Comparison of ENCODE assay signal across 14 cellular contexts in the genomic region with DNA sequence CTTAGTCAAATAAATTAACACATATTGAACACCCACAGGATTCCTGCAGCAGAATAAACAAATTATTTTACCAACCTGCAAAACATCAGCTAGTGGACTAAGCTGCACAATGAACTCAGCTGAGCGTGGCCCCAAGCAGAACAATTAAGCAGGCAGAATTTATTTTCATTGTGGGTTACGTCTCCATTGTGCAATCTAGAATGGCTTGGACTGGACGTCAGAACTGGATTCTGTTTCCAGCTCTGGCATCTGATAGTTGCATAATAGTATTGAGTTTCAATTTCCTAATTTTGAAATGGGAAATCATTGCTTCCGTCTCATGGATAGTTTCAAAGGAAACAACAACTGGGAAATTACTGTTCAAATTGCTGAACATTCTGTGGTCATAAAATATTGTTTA. TPM values are rescaled to one million over a fixed set of nuclear protein-coding genes. Genes with fewer than 3 reads are reported as not detected.
DNase-seq lines count a peak whose midpoint lies in the region; ATAC-seq and TF ChIP-seq lines count a peak whose summit lies in the region.
"Had no signal": no experiment of that assay in that cellular context is flagged by ENCODE, and none has a peak within 500 bp of the region (broad histone marks: within the 10 kb centered on the region; RNA-seq: fewer than 3 reads in every experiment).

No MANE protein-coding gene starts in this region.

- no peaks in the 10 kb centered on the region for H3K4me1 ChIP-seq in right atrium auricular region
- peaks cover 9% of the 10 kb centered on the region for H3K4me1 ChIP-seq in suprapubic skin
- no peaks in the 10 kb centered on the region for H3K4me1 ChIP-seq in transverse colon
- H3K4me1 ChIP-seq: prostate gland had no signal

- no peak overlapping the region for H3K4me3 Mint-ChIP-seq in T-helper 17 cell
- H3K4me3 Mint-ChIP-seq: activated T-helper 1 cell treated with anti-CD3 and anti-CD28 coated beads, Interleukin-12 subunit alpha, Interleukin-12 subunit beta, Interleukin-2, Interleukin-4 antibody, amounts not matched to agents 30 ng/mL and 10 ng/mL and 1 ng/mL, durations not matched to agents 14 hours and 24 hours and 36 hours; CD8-positive, alpha-beta T cell had no signal

- peak; percentile 14 for DNase-seq in HPDE6-E6E7 (ENCODE audit: extremely low spot score)
- peak; percentile 6 for DNase-seq in astrocyte of the cerebellum (ENCODE audit: low read depth)
- DNase-seq in right atrium auricular region (ENCODE audit: low spot score) = peak; percentile 66
- DNase-seq in suprapubic skin (ENCODE audit: low spot score in 2 of 2) = peak in 1 of 2 donors; percentile 61
- DNase-seq in T-helper 17 cell = no peak
- DNase-seq in transverse colon = no peak
- DNase-seq in iPS-NIHi7 (ENCODE audit: extremely low spot score) = no peak
- DNase-seq: CD8-positive, alpha-beta T cell; H7; NCI-H524; RPMI8226; stimulated activated naive CD8-positive, alpha-beta T cell treated with anti-CD3 and anti-CD28 coated beads, Interleukin-15, Interleukin-2, amounts not matched to agents 100 U/mL and 50 U/mL, for 24 hours had no signal

- H3K36me3 Mint-ChIP-seq in T-helper 17 cell (ENCODE audit: low read depth) = peaks cover 2% of the 10 kb centered on the region
- H3K36me3 Mint-ChIP-seq: CD8-positive, alpha-beta T cell had no signal

- H3K27ac ChIP-seq in right atrium auricular region = peak overlapping the region in 1 of 2 donors; percentile 26
- H3K27ac ChIP-seq in suprapubic skin = peak overlapping the region; percentile 19
- peak overlapping the region in 1 of 4 donors; percentile 6 for H3K27ac ChIP-seq in transverse colon
- H3K27ac ChIP-seq: prostate gland had no signal

- TF ChIP-seq EP300 in suprapubic skin (IDR thresholded peaks at IDR 0.05) = no peak
- no peak for TF ChIP-seq EP300 in transverse colon (IDR thresholded peaks at IDR 0.05; ENCODE audit: low read depth)

- intact Hi-C loops in transverse colon (cut with DNase I; ENCODE audit: low total_unique reads) = no loop called here

- peaks cover 2% of the 10 kb centered on the region for H3K4me1 Mint-ChIP-seq in T-helper 17 cell

- 38% methylated on average over 4 of the region's 4 CpGs for WGBS in suprapubic skin
- 60 to 63% methylated on average over 4 of the region's 4 CpGs for WGBS in transverse colon (ENCODE audit: low coverage in 1 of 2), 2 donors

- H3K27me3 Mint-ChIP-seq in T-helper 17 cell = peaks cover 39% of the 10 kb centered on the region

- no peak overlapping the region for H3K27ac Mint-ChIP-seq in T-helper 17 cell
- H3K27ac Mint-ChIP-seq: activated T-helper 1 cell treated with anti-CD3 and anti-CD28 coated beads, Interleukin-12 subunit alpha, Interleukin-12 subunit beta, Interleukin-2, Interleukin-4 antibody, amounts not matched to agents 30 ng/mL and 10 ng/mL and 1 ng/mL, durations not matched to agents 14 hours and 24 hours and 36 hours; CD8-positive, alpha-beta T cell had no signal

- H3K4me3 ChIP-seq in astrocyte of the cerebellum (ENCODE audit: low read depth, low read length) (no peak overlapping the region), right atrium auricular region (no peak overlapping the region), suprapubic skin (no peak overlapping the region), transverse colon (no peak overlapping the region)
- H3K4me3 ChIP-seq: prostate gland had no signal

- TF ChIP-seq POLR2A in suprapubic skin (IDR thresholded peaks at IDR 0.05) (no peak), transverse colon (IDR thresholded peaks at IDR 0.05) (no peak)

- in situ Hi-C loops in astrocyte of the cerebellum (cut with HindIII; ENCODE audit: low sequenced_read_pairs) = no loop called here
- in situ Hi-C loops in transverse colon (cut with MboI; ENCODE audit: low pct_ligation_motif_present in 1 of 4, low pct_unique_long_range_greater_than_20kb in 1 of 4, low sequenced_read_pairs in 3 of 4) = loop anchor here in 1 of 4 donors (25.0 kb wide), 1 partner anchor 419 kb away; a partner anchor contains a TSS

- no peak for ATAC-seq in T-helper 17 cell
- ATAC-seq: CD8-positive, alpha-beta T cell; stimulated activated naive CD8-positive, alpha-beta T cell treated with anti-CD3 and anti-CD28 coated beads, Interleukin-15, Interleukin-2, amounts not matched to agents 100 U/mL and 50 U/mL, for 24 hours had no signal

- H3K9me3 ChIP-seq in right atrium auricular region (peaks cover 0 to 16% of the 10 kb centered on the region in 2 donors), suprapubic skin (no peaks in the 10 kb centered on the region), T-helper 17 cell (ENCODE audit: control insufficient read depth, low read length, poor library complexity, severe bottlenecking) (no peaks in the 10 kb centered on the region), transverse colon (no peaks in the 10 kb centered on the region)
- H3K9me3 ChIP-seq: prostate gland had no signal

- H3K27me3 ChIP-seq in right atrium auricular region (no peaks in the 10 kb centered on the region), suprapubic skin (peaks cover 4% of the 10 kb centered on the region), transverse colon (no peaks in the 10 kb centered on the region)

- no peak for TF ChIP-seq CTCF in astrocyte of the cerebellum (IDR thresholded peaks at IDR 0.05; ENCODE audit: low read depth, low read length, missing control alignments)
- no peak for TF ChIP-seq CTCF in right atrium auricular region (IDR thresholded peaks at IDR 0.05)
- no peak for TF ChIP-seq CTCF in suprapubic skin (IDR thresholded peaks at IDR 0.05)
- TF ChIP-seq CTCF in transverse colon (IDR thresholded peaks at IDR 0.05) = no peak

- H3K36me3 ChIP-seq in right atrium auricular region = no peaks in the 10 kb centered on the region
- no peaks in the 10 kb centered on the region for H3K36me3 ChIP-seq in suprapubic skin
- H3K36me3 ChIP-seq in transverse colon = no peaks in the 10 kb centered on the region
- H3K36me3 ChIP-seq: prostate gland had no signal

RNA-seq across cellular contexts. Expression of a gene that starts 35.5 kb away (rescaled TPM):
- total RNA-seq in right atrium auricular region (10 to 100 TPM in 1 of 2 donors, 1 to 10 TPM in 1; 9.9 to 12.4 TPM), suprapubic skin (10 to 100 TPM in 2 of 4 donors, 1 to 10 TPM in 2; 7.7 to 23.9 (median 10.9) TPM), T-helper 17 cell (not detected), transverse colon (10 to 100 TPM in 2 of 4 donors, 1 to 10 TPM in 2; 3.6 to 12.6 (median 8.6) TPM)
- total RNA-seq: activated T-helper 1 cell treated with anti-CD3 and anti-CD28 coated beads, Interleukin-12 subunit alpha, Interleukin-12 subunit beta, Interleukin-2, Interleukin-4 antibody, amounts not matched to agents 30 ng/mL and 10 ng/mL and 1 ng/mL, durations not matched to agents 14 hours and 24 hours and 36 hours; CD8-positive, alpha-beta T cell; H7 had no signal

Comparison
In these comparisons a context has a peak if more than half of its experiments do, and no peak if none do; other contexts are left out.
1. DNase-seq: peak in HPDE6-E6E7 (single experiment), astrocyte of the cerebellum (single experiment) and right atrium auricular region (single experiment); none in T-helper 17 cell (0 of 3), transverse colon (single experiment) and iPS-NIHi7 (single experiment).
2. RNA of a gene that starts 35.5 kb away (total RNA-seq): 7.7 to 23.9 TPM in suprapubic skin, 9.9 to 12.4 TPM in right atrium auricular region and 3.6 to 12.6 TPM in transverse colon; not detected in T-helper 17 cell; every median in the first group is over 4 times any median in the second.